In genomic region chr2:68726608-68727367, GRCh38 we compare ENCODE assay signal across 8 cellular contexts. TPM values are rescaled to one million over a fixed set of nuclear protein-coding genes. Genes with fewer than 3 reads are reported as not detected.
DNase-seq lines count a peak whose midpoint lies in the region; ATAC-seq and TF ChIP-seq lines count a peak whose summit lies in the region.

No MANE protein-coding gene starts in this region.

- peak overlapping the region; percentile 61 for H3K4me2 ChIP-seq in OCI-LY1 (ENCODE audit: low read length)

- H3K79me2 ChIP-seq in OCI-LY1 (ENCODE audit: insufficient read depth, low read length), result no peaks in the 10 kb centered on the region

- H3K4me3 Mint-ChIP-seq in mesothelial cell of epicardium, result no peak overlapping the region

- peaks cover 6% of the 10 kb centered on the region for H3K4me1 Mint-ChIP-seq in mesothelial cell of epicardium

- H3K27ac Mint-ChIP-seq in mesothelial cell of epicardium, result no peak overlapping the region

- H3K27ac ChIP-seq in OCI-LY1 (ENCODE audit: low read depth, low read length, poor library complexity, severe bottlenecking), result peak overlapping the region; percentile 89

- DNase-seq in activated T-helper 1 cell treated with Interleukin-2 at 50 U/mL for 16 hours (ENCODE audit: low read depth) (peak; percentile 59), foreskin melanocyte (no peak), mesothelial cell of epicardium (ENCODE audit: low spot score in 2 of 2, unreplicated experiment in 2 of 2) (no peak), BE2C (no peak)
- peak; percentile 68 for DNase-seq in stimulated activated CD4-positive, alpha-beta T cell treated with anti-CD3 and anti-CD28 coated beads, Interleukin-12 subunit alpha, Interleukin-12 subunit beta, amount 100 ng/mL, for 4 hours

- peak overlapping the region; percentile 12 for H3K4me3 ChIP-seq in OCI-LY1 (ENCODE audit: low read depth, low read length, poor library complexity, severe bottlenecking)
- no peak overlapping the region for H3K4me3 ChIP-seq in BE2C (ENCODE audit: low read depth, low read length)

- no peaks in the 10 kb centered on the region for H3K27me3 ChIP-seq in OCI-LY1 (ENCODE audit: insufficient read depth, low read length)
- H3K27me3 ChIP-seq in BE2C, result no peaks in the 10 kb centered on the region

- no peaks in the 10 kb centered on the region for H3F3A ChIP-seq in OCI-LY1 (ENCODE audit: insufficient read depth, low read length)

- H3K9me3 Mint-ChIP-seq in mesothelial cell of epicardium, result no peaks in the 10 kb centered on the region

- peak; percentile 95 for ATAC-seq in GM18505 (IDR thresholded peaks at IDR 0.05; ENCODE audit: unreplicated experiment)
- peak; percentile 97 for ATAC-seq in HG02852 (IDR thresholded peaks at IDR 0.05; ENCODE audit: unreplicated experiment)

- H3K9ac ChIP-seq in OCI-LY1 (ENCODE audit: low read length), result peak overlapping the region; percentile 54

- H3K9me2 ChIP-seq in OCI-LY1 (ENCODE audit: low read depth, low read length), result no peaks in the 10 kb centered on the region

- peaks cover 54% of the 10 kb centered on the region for H3K4me1 ChIP-seq in OCI-LY1 (ENCODE audit: insufficient read depth, low read length, severe bottlenecking)
- H3K4me1 ChIP-seq in BE2C, result no peaks in the 10 kb centered on the region

- H3K36me3 ChIP-seq in OCI-LY1 (ENCODE audit: insufficient read depth, low read length), result no peaks in the 10 kb centered on the region
- H3K36me3 ChIP-seq in BE2C, result no peaks in the 10 kb centered on the region

- H3K27me3 Mint-ChIP-seq in mesothelial cell of epicardium (ENCODE audit: low read depth), result peaks cover 7% of the 10 kb centered on the region

- no peaks in the 10 kb centered on the region for H3K36me3 Mint-ChIP-seq in mesothelial cell of epicardium

- no peak for TF ChIP-seq CTCF in OCI-LY1 (IDR thresholded peaks at IDR 0.05; ENCODE audit: low read length)
- TF ChIP-seq CTCF in mesothelial cell of epicardium (IDR thresholded peaks at IDR 0.05; ENCODE audit: unreplicated experiment), result no peak
- no peak for TF ChIP-seq CTCF in BE2C (IDR thresholded peaks at IDR 0.05; ENCODE audit: low read depth, low read length)

- peak overlapping the region; percentile 22 for H2AFZ ChIP-seq in OCI-LY1 (ENCODE audit: low read length)

- H4K20me1 ChIP-seq in OCI-LY1 (ENCODE audit: insufficient read depth, low read length), result no peaks in the 10 kb centered on the region

- no peak for TF ChIP-seq POLR2A in GM18505 (IDR thresholded peaks at IDR 0.05; ENCODE audit: borderline replicate concordance, extremely low read depth, insufficient read depth, insufficient read length)

- no peaks in the 10 kb centered on the region for H3K9me3 ChIP-seq in OCI-LY1 (ENCODE audit: low read length)
- H3K9me3 ChIP-seq in BE2C, result no peaks in the 10 kb centered on the region

RNA-seq across cellular contexts. Expression of gene ARHGAP25, which starts 7.8 kb away (rescaled TPM):
- total RNA-seq in mesothelial cell of epicardium, result 1.2 to 1.4 TPM (median 1.3 TPM) in 3 replicates
- not detected for polyA plus RNA-seq in BE2C (2012; ENCODE audit: insufficient read depth, insufficient read length, low read depth)

Comparison
In these comparisons a context has a peak if more than half of its experiments do, and no peak if none do; other contexts are left out.
1. DNase-seq: peak in activated T-helper 1 cell treated with Interleukin-2 at 50 U/mL for 16 hours (single experiment) and stimulated activated CD4-positive, alpha-beta T cell treated with anti-CD3 and anti-CD28 coated beads, Interleukin-12 subunit alpha, Interleukin-12 subunit beta, amount 100 ng/mL, for 4 hours (single experiment); none in foreskin melanocyte (single experiment), mesothelial cell of epicardium (0 of 2) and BE2C (single experiment).